ENCODE assay signal across 9 cellular contexts in the genomic region with DNA sequence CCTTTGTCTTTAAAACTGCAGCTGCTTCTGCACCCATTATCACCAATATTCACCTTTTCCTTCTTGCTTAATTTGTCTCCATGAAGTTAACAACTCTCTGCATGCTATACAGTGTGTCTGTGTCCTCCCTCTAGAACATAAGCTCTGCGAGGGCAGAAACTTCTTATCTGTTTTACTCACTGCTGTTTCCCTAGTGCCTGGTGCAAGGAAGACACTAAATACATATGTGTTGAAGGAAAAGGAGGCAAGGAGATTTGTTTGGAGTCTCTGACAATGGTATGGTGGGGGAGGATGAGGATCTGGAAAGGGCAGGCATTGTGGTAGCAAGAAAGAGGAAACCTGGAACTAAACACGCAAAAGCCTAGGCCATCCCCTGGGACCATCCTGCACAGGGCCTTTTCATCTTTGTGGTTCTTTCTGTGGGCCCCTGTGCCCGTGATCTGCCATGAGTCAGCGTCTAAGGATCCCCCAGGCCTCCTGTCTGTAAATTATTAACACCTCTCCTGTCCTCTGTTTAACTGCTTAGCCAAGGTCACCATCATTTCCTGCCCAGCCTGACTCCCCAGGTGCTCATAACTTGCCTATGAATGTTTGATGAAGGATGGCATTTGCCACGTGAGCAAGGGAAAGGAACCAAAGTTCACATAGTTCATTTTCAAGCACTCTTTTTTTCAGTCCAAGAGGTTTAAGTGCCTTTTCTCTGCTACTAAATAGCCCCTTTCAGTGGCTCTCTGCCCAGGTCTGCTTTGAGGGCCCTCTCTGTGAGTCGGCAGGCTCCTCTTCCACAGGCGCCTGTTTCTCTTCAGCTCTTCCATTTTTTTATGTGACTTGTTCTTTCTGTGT.
A peak's percentile ranks its signal among the peaks of the same experiment; 100 is the strongest.
DNase-seq lines count a peak whose midpoint lies in the region; ATAC-seq, FAIRE-seq and TF ChIP-seq lines count a peak whose summit lies in the region.
"Had no signal": no experiment of that assay in that cellular context is flagged by ENCODE, and none has a peak within 500 bp of the region (broad histone marks: within the 10 kb centered on the region; RNA-seq: fewer than 3 reads in every experiment).

No MANE protein-coding gene starts in this region.

- H4K20me1 ChIP-seq in HepG2 (ENCODE audit: insufficient read depth, low read length): no peaks in the 10 kb centered on the region

- 0 out of 2 replicates have a peak, but pooled peaks have one; percentile 10 for TF ChIP-seq CTCF in HepG2 (CRISPR knock-in tag; IDR thresholded peaks at IDR 0.05)
- no peak for TF ChIP-seq CTCF in glutamatergic neuron (IDR thresholded peaks at IDR 0.05; ENCODE audit: partially characterized antibody, unreplicated experiment)

- H3K9ac ChIP-seq in HepG2 (ENCODE audit: insufficient read depth, low read depth, low read length): peak overlapping the region; percentile 93

- H3K27me3 Mint-ChIP-seq in glutamatergic neuron (ENCODE audit: unreplicated experiment): no peaks in the 10 kb centered on the region
- H3K27me3 Mint-ChIP-seq in activated CD8-positive, alpha-beta memory T cell treated with anti-CD3 and anti-CD28 coated beads, Interleukin-2, amount 10 ng/mL, durations not matched to agents 7 days and 5 days: peaks cover 19% of the 10 kb centered on the region

- H3K27me3 ChIP-seq in HepG2 (ENCODE audit: control insufficient read depth in 1 of 2, insufficient read depth in 2 of 2, low read length in 2 of 2): no peaks in the 10 kb centered on the region

- TF ChIP-seq EP300 in HepG2 (IDR thresholded peaks at IDR 0.05; ENCODE audit: low read depth in 2 of 2, low read length in 2 of 2) (peak; percentile 67 to 96; a peak in 3 of 4 replicates), HepG2 (CRISPR knock-in tag; IDR thresholded peaks at IDR 0.05; ENCODE audit: borderline replicate concordance) (peak; percentile 95)

- intact Hi-C loops in HepG2 (cut with micrococcal nuclease; ENCODE audit: unreplicated experiment): loop anchor here (2.0 to 10.0 kb wide), 3 partner anchors 25 to 127 kb away; no protein-coding TSS in a partner anchor

- no peaks in the 10 kb centered on the region for H3K36me3 Mint-ChIP-seq in glutamatergic neuron (ENCODE audit: unreplicated experiment)
- peaks cover 3% of the 10 kb centered on the region for H3K36me3 Mint-ChIP-seq in activated CD8-positive, alpha-beta memory T cell treated with anti-CD3 and anti-CD28 coated beads, Interleukin-2, amount 10 ng/mL, durations not matched to agents 7 days and 5 days

- peak overlapping the region; percentile 73 for H3K4me2 ChIP-seq in HepG2 (ENCODE audit: low read depth, low read length)

- H3K9me3 Mint-ChIP-seq in glutamatergic neuron (ENCODE audit: unreplicated experiment): peaks cover 1% of the 10 kb centered on the region
- no peaks in the 10 kb centered on the region for H3K9me3 Mint-ChIP-seq in activated CD8-positive, alpha-beta memory T cell treated with anti-CD3 and anti-CD28 coated beads, Interleukin-2, amount 10 ng/mL, durations not matched to agents 7 days and 5 days (ENCODE audit: low read depth)

- WGBS in HepG2 (ENCODE audit: low lambda C conversion rate): 1% methylated on average over 7 of the region's 7 CpGs

- DNase-seq in NCI-H2227 treated with DMSO at 0.1 percent for 48 hours (lab: John Stamatoyannopoulos, UW) (peak; percentile 29), HepG2 (ENCODE audit: low spot score) (peak; percentile 100), glutamatergic neuron (no peak)
- DNase-seq in activated CD4-positive, CD25-positive, alpha-beta regulatory T cell (lab: John Stamatoyannopoulos, UW): no peak
- DNase-seq in activated CD8-positive, alpha-beta memory T cell treated with anti-CD3 and anti-CD28 coated beads, Interleukin-2, amount 10 ng/mL, durations not matched to agents 7 days and 5 days: no peak

- peak; percentile 99 for FAIRE-seq in HepG2 (lab: Jason Lieb, UNC)
- FAIRE-seq: endometrium had no signal

- H3K9me3 ChIP-seq in HepG2 (ENCODE audit: low read length): no peaks in the 10 kb centered on the region

- H2AFZ ChIP-seq in HepG2 (ENCODE audit: low read length): no peak overlapping the region

- CTCF ChIA-PET in HepG2 (lab: Yijun Ruan, JAX; ENCODE audit: low intra/inter-chr PET ratio, low total read pairs): no interaction called here
- CTCF ChIA-PET in activated CD8-positive, alpha-beta memory T cell treated with anti-CD3 and anti-CD28 coated beads, Interleukin-2, amount 10 ng/mL, durations not matched to agents 7 days and 5 days (lab: Charles Lee): no interaction called here

- ATAC-seq in GM18508 (IDR thresholded peaks at IDR 0.05; ENCODE audit: insufficient read depth, unreplicated experiment): peak; percentile 92
- ATAC-seq in HG02763 (IDR thresholded peaks at IDR 0.05; ENCODE audit: unreplicated experiment): peak; percentile 83
- ATAC-seq in HepG2: peak; percentile 91
- no peak for ATAC-seq in activated CD4-positive, CD25-positive, alpha-beta regulatory T cell treated with anti-CD3 and anti-CD28 coated beads, Interleukin-2, amount 50 U/mL, for 24 hours
- no peak for ATAC-seq in activated CD8-positive, alpha-beta memory T cell treated with anti-CD3 and anti-CD28 coated beads, Interleukin-2, amount 10 ng/mL, durations not matched to agents 7 days and 5 days

- H3K27ac ChIP-seq in HepG2 (ENCODE audit: extremely low read length, insufficient read depth, low read length): peak overlapping the region; percentile 99

- in situ Hi-C loops in HepG2 (cut with HindIII; ENCODE audit: extremely low pct_ligation_motif_present, low pct_unique_long_range_greater_than_20kb): no loop called here

- H3K36me3 ChIP-seq in HepG2 (replicated peaks in 1 of 2; ENCODE audit: control insufficient read depth in 1 of 2, insufficient read depth in 2 of 2, low read length in 2 of 2): no peaks in the 10 kb centered on the region

- no peak; the same call in none of the 2 replicates for TF ChIP-seq RAD21 in HepG2 (CRISPR knock-in tag; IDR thresholded peaks at IDR 0.05)

- peaks cover 2% of the 10 kb centered on the region for H3K4me1 Mint-ChIP-seq in glutamatergic neuron (ENCODE audit: low read depth, unreplicated experiment)
- peaks cover 13% of the 10 kb centered on the region for H3K4me1 Mint-ChIP-seq in activated CD8-positive, alpha-beta memory T cell treated with anti-CD3 and anti-CD28 coated beads, Interleukin-2, amount 10 ng/mL, durations not matched to agents 7 days and 5 days

- H3K79me2 ChIP-seq in HepG2 (ENCODE audit: insufficient read depth, low read length): no peaks in the 10 kb centered on the region

- peak; percentile 76 to 90 for TF ChIP-seq POLR2A in HepG2 (IDR thresholded peaks at IDR 0.05; ENCODE audit: insufficient read depth in 1 of 2, low read depth in 2 of 2, low read length in 2 of 2)

- POLR2A ChIA-PET in HepG2 (lab: Yijun Ruan, JAX): interaction anchor here (0.8 to 3.1 kb wide), 11 partner anchors 11 to 176 kb away, joined by 3 to 25 read pairs (median 4); a partner anchor contains a TSS

- H3K4me3 Mint-ChIP-seq in glutamatergic neuron (ENCODE audit: unreplicated experiment): no peak overlapping the region
- H3K4me3 Mint-ChIP-seq in activated CD8-positive, alpha-beta memory T cell treated with anti-CD3 and anti-CD28 coated beads, Interleukin-2, amount 10 ng/mL, durations not matched to agents 7 days and 5 days: no peak overlapping the region

- H3K27ac Mint-ChIP-seq in glutamatergic neuron (ENCODE audit: unreplicated experiment): no peak overlapping the region
- no peak overlapping the region for H3K27ac Mint-ChIP-seq in activated CD8-positive, alpha-beta memory T cell treated with anti-CD3 and anti-CD28 coated beads, Interleukin-2, amount 10 ng/mL, durations not matched to agents 7 days and 5 days

- peak overlapping the region in 1 of 3 experiments; percentile 53; a peak in 2 of 6 replicates for H3K4me3 ChIP-seq in HepG2 (replicated peaks in 1 of 3; ENCODE audit: insufficient read depth in 1 of 3, low read depth in 2 of 3, low read length in 3 of 3)

- H3K4me1 ChIP-seq in HepG2 (ENCODE audit: insufficient read depth, low read length): peaks cover 93% of the 10 kb centered on the region

- TSS peak; percentile 94 for BruUV-seq in HepG2 (replicated peaks; lab: Mats Ljungman, UMichigan)

TF ChIP-seq in HepG2, 621 proteins besides CTCF, POLR2A, EP300 and RAD21 (continues in another document):
- TF ChIP-seq BHLHE40 (IDR thresholded peaks at IDR 0.05; ENCODE audit: low read length) (peak; percentile 95), SIX1 (CRISPR knock-in tag; IDR thresholded peaks at IDR 0.05; ENCODE audit: borderline replicate concordance) (peak; percentile 57; the same call in 1 of the 2 replicates), SALL1 (CRISPR knock-in tag; IDR thresholded peaks at IDR 0.05) (peak; percentile 100), MATR3 (CRISPR knock-in tag; IDR thresholded peaks at IDR 0.05) (no peak)
- TF ChIP-seq, protein P1, sequence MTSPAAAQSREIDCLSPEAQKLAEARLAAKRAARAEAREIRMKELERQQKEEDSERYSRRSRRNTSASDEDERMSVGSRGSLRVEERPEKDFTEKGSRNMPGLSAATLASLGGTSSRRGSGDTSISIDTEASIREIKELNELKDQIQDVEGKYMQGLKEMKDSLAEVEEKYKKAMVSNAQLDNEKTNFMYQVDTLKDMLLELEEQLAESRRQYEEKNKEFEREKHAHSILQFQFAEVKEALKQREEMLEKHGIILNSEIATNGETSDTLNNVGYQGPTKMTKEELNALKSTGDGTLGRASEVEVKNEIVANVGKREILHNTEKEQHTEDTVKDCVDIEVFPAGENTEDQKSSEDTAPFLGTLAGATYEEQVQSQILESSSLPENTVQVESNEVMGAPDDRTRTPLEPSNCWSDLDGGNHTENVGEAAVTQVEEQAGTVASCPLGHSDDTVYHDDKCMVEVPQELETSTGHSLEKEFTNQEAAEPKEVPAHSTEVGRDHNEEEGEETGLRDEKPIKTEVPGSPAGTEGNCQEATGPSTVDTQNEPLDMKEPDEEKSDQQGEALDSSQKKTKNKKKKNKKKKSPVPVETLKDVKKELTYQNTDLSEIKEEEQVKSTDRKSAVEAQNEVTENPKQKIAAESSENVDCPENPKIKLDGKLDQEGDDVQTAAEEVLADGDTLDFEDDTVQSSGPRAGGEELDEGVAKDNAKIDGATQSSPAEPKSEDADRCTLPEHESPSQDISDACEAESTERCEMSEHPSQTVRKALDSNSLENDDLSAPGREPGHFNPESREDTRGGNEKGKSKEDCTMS (CRISPR knock-in tag; conservative IDR thresholded peaks at IDR 0.05): no peak

Comparison
In these comparisons a context has a peak if more than half of its experiments do, and no peak if none do; other contexts are left out.
1. ATAC-seq: peak in GM18508 (single experiment), HG02763 (single experiment) and HepG2 (single experiment); none in activated CD4-positive, CD25-positive, alpha-beta regulatory T cell treated with anti-CD3 and anti-CD28 coated beads, Interleukin-2, amount 50 U/mL, for 24 hours (0 of 2) and activated CD8-positive, alpha-beta memory T cell treated with anti-CD3 and anti-CD28 coated beads, Interleukin-2, amount 10 ng/mL, durations not matched to agents 7 days and 5 days (single experiment).
2. DNase-seq: peak in NCI-H2227 treated with DMSO at 0.1 percent for 48 hours (single experiment) and HepG2 (single experiment); none in activated CD4-positive, CD25-positive, alpha-beta regulatory T cell (0 of 4), glutamatergic neuron (single experiment) and activated CD8-positive, alpha-beta memory T cell treated with anti-CD3 and anti-CD28 coated beads, Interleukin-2, amount 10 ng/mL, durations not matched to agents 7 days and 5 days (single experiment).